In genomic region chr3:161409069-161409468, GRCh38 we compare ENCODE assay signal across 7 cellular contexts. TPM values are rescaled to one million over a fixed set of nuclear protein-coding genes. Genes with fewer than 3 reads are reported as not detected.
A peak's percentile ranks its signal among the peaks of the same experiment; 100 is the strongest.
DNase-seq lines count a peak whose midpoint lies in the region; ATAC-seq, FAIRE-seq and TF ChIP-seq lines count a peak whose summit lies in the region.

No MANE protein-coding gene starts in this region.

- H3K27me3 Mint-ChIP-seq in activated CD8-positive, alpha-beta T cell treated with anti-CD3 and anti-CD28 coated beads, Interleukin-2, amount 10 ng/mL, durations not matched to agents 7 days and 5 days (ENCODE audit: low read depth): peaks cover 53% of the 10 kb centered on the region
- peaks cover 3 to 11% of the 10 kb centered on the region in 2 donors for H3K27me3 Mint-ChIP-seq in stimulated activated naive B cell treated with anti-CD40 and anti-IgM and Interleukin-4, amounts not matched to agents 10 μg/mL and 1 μg/mL and 100 μg/mL, for 72 hours

- peaks cover 4% of the 10 kb centered on the region for H3K9me3 ChIP-seq in left ventricle myocardium inferior (replicated peaks)

- no peak overlapping the region for H3K4me3 Mint-ChIP-seq in activated CD8-positive, alpha-beta T cell treated with anti-CD3 and anti-CD28 coated beads, Interleukin-2, amount 10 ng/mL, durations not matched to agents 7 days and 5 days
- no peak overlapping the region for H3K4me3 Mint-ChIP-seq in stimulated activated effector memory CD8-positive, alpha-beta T cell treated with anti-CD3 and anti-CD28 coated beads, Interleukin-12 subunit alpha, Interleukin-12 subunit beta, amount 100 ng/mL, for 72 hours
- no peak overlapping the region for H3K4me3 Mint-ChIP-seq in stimulated activated naive B cell treated with anti-CD40 and anti-IgM and Interleukin-4, amounts not matched to agents 10 μg/mL and 1 μg/mL and 100 μg/mL, for 72 hours

- DNase-seq in H54 (ENCODE audit: insufficient read length, low spot score): no peak
- DNase-seq in NCI-H2227 (lab: John Stamatoyannopoulos, UW; ENCODE audit: unreplicated experiment): peak; percentile 34
- DNase-seq in activated CD8-positive, alpha-beta T cell treated with anti-CD3 and anti-CD28 coated beads, Interleukin-2, amount 10 ng/mL, durations not matched to agents 7 days and 5 days: peak; percentile 66
- no peak for DNase-seq in left ventricle myocardium inferior
- no peak for DNase-seq in stimulated activated effector memory CD8-positive, alpha-beta T cell treated with anti-CD3 and anti-CD28 coated beads, Interleukin-12 subunit alpha, Interleukin-12 subunit beta, amount 100 ng/mL, for 72 hours (ENCODE audit: low spot score in 2 of 2)
- no peak for DNase-seq in stimulated activated naive B cell treated with anti-CD40 and anti-IgM and Interleukin-4, amounts not matched to agents 10 μg/mL and 1 μg/mL and 100 μg/mL, for 72 hours

- no peak overlapping the region for H3K27ac Mint-ChIP-seq in activated CD8-positive, alpha-beta T cell treated with anti-CD3 and anti-CD28 coated beads, Interleukin-2, amount 10 ng/mL, durations not matched to agents 7 days and 5 days
- no peak overlapping the region for H3K27ac Mint-ChIP-seq in stimulated activated effector memory CD8-positive, alpha-beta T cell treated with anti-CD3 and anti-CD28 coated beads, Interleukin-12 subunit alpha, Interleukin-12 subunit beta, amount 100 ng/mL, for 72 hours
- no peak overlapping the region for H3K27ac Mint-ChIP-seq in stimulated activated naive B cell treated with anti-CD40 and anti-IgM and Interleukin-4, amounts not matched to agents 10 μg/mL and 1 μg/mL and 100 μg/mL, for 72 hours

- H3K4me1 ChIP-seq in left ventricle myocardium inferior: peaks cover 16% of the 10 kb centered on the region

- CTCF ChIA-PET in activated CD8-positive, alpha-beta T cell treated with anti-CD3 and anti-CD28 coated beads, Interleukin-2, amount 10 ng/mL, durations not matched to agents 7 days and 5 days (lab: Charles Lee): interaction anchor here (0.6 to 7.1 kb wide), 16 partner anchors 12 to 452 kb away, joined by 3 to 55 read pairs (median 4); partner anchors contain the start of gene SPTSSB

- no peaks in the 10 kb centered on the region for H3K9me3 Mint-ChIP-seq in activated CD8-positive, alpha-beta T cell treated with anti-CD3 and anti-CD28 coated beads, Interleukin-2, amount 10 ng/mL, durations not matched to agents 7 days and 5 days (ENCODE audit: insufficient read depth)
- H3K9me3 Mint-ChIP-seq in stimulated activated effector memory CD8-positive, alpha-beta T cell treated with anti-CD3 and anti-CD28 coated beads, Interleukin-12 subunit alpha, Interleukin-12 subunit beta, amount 100 ng/mL, for 72 hours: no peaks in the 10 kb centered on the region
- no peaks in the 10 kb centered on the region for H3K9me3 Mint-ChIP-seq in stimulated activated naive B cell treated with anti-CD40 and anti-IgM and Interleukin-4, amounts not matched to agents 10 μg/mL and 1 μg/mL and 100 μg/mL, for 72 hours

- peak; percentile 59 for TF ChIP-seq CTCF in left ventricle myocardium inferior (IDR thresholded peaks at IDR 0.05; ENCODE audit: borderline replicate concordance)

- no peak overlapping the region for H3K27ac ChIP-seq in left ventricle myocardium inferior (replicated peaks)

- intact Hi-C loops in left ventricle myocardium inferior (cut with micrococcal nuclease): no loop called here

- POLR2A ChIA-PET in activated CD8-positive, alpha-beta T cell treated with anti-CD3 and anti-CD28 coated beads, Interleukin-2, amount 10 ng/mL, durations not matched to agents 7 days and 5 days (lab: Charles Lee): no interaction called here

- peaks cover 25% of the 10 kb centered on the region for H3K4me1 Mint-ChIP-seq in activated CD8-positive, alpha-beta T cell treated with anti-CD3 and anti-CD28 coated beads, Interleukin-2, amount 10 ng/mL, durations not matched to agents 7 days and 5 days (ENCODE audit: low read depth)
- H3K4me1 Mint-ChIP-seq in stimulated activated effector memory CD8-positive, alpha-beta T cell treated with anti-CD3 and anti-CD28 coated beads, Interleukin-12 subunit alpha, Interleukin-12 subunit beta, amount 100 ng/mL, for 72 hours: peaks cover 14% of the 10 kb centered on the region
- H3K4me1 Mint-ChIP-seq in stimulated activated naive B cell treated with anti-CD40 and anti-IgM and Interleukin-4, amounts not matched to agents 10 μg/mL and 1 μg/mL and 100 μg/mL, for 72 hours: peaks cover 0 to 9% of the 10 kb centered on the region in 2 donors

- no peak for ATAC-seq in activated CD8-positive, alpha-beta T cell treated with anti-CD3 and anti-CD28 coated beads, Interleukin-2, amount 10 ng/mL, durations not matched to agents 7 days and 5 days
- ATAC-seq in stimulated activated effector memory CD8-positive, alpha-beta T cell treated with anti-CD3 and anti-CD28 coated beads, Interleukin-12 subunit alpha, Interleukin-12 subunit beta, amount 100 ng/mL, for 72 hours: peak; percentile 44
- ATAC-seq in stimulated activated naive B cell treated with anti-CD40 and anti-IgM and Interleukin-4, amounts not matched to agents 10 μg/mL and 1 μg/mL and 100 μg/mL, for 72 hours (replicated peaks): no peak

- H3K4me3 ChIP-seq in left ventricle myocardium inferior: no peak overlapping the region

- no peak for TF ChIP-seq POLR2A in H54 (IDR thresholded peaks at IDR 0.05; ENCODE audit: low read depth, low read length)

- FAIRE-seq in G401.6 (lab: Jason Lieb, UNC) (peak; percentile 53), H54 (lab: Jason Lieb, UNC) (peak; percentile 76)

- H3K36me3 ChIP-seq in left ventricle myocardium inferior: no peaks in the 10 kb centered on the region

- H3K36me3 Mint-ChIP-seq in activated CD8-positive, alpha-beta T cell treated with anti-CD3 and anti-CD28 coated beads, Interleukin-2, amount 10 ng/mL, durations not matched to agents 7 days and 5 days (ENCODE audit: low read depth): peaks cover 3% of the 10 kb centered on the region
- no peaks in the 10 kb centered on the region for H3K36me3 Mint-ChIP-seq in stimulated activated effector memory CD8-positive, alpha-beta T cell treated with anti-CD3 and anti-CD28 coated beads, Interleukin-12 subunit alpha, Interleukin-12 subunit beta, amount 100 ng/mL, for 72 hours
- no peaks in the 10 kb centered on the region for H3K36me3 Mint-ChIP-seq in stimulated activated naive B cell treated with anti-CD40 and anti-IgM and Interleukin-4, amounts not matched to agents 10 μg/mL and 1 μg/mL and 100 μg/mL, for 72 hours

- H3K27me3 ChIP-seq in left ventricle myocardium inferior (ENCODE audit: low read depth): no peaks in the 10 kb centered on the region

RNA-seq across cellular contexts. Expression of gene SPTSSB, which starts 37.8 kb away (rescaled TPM):
- not detected for total RNA-seq in activated CD8-positive, alpha-beta T cell treated with anti-CD3 and anti-CD28 coated beads, Interleukin-2, amount 10 ng/mL, durations not matched to agents 7 days and 5 days
- 0.25 TPM for total RNA-seq in left ventricle myocardium inferior

Comparison
In these comparisons a context has a peak if more than half of its experiments do, and no peak if none do; other contexts are left out.
1. DNase-seq: peak in NCI-H2227 (single experiment) and activated CD8-positive, alpha-beta T cell treated with anti-CD3 and anti-CD28 coated beads, Interleukin-2, amount 10 ng/mL, durations not matched to agents 7 days and 5 days (single experiment); none in H54 (single experiment), left ventricle myocardium inferior (single experiment), stimulated activated effector memory CD8-positive, alpha-beta T cell treated with anti-CD3 and anti-CD28 coated beads, Interleukin-12 subunit alpha, Interleukin-12 subunit beta, amount 100 ng/mL, for 72 hours (0 of 2) and stimulated activated naive B cell treated with anti-CD40 and anti-IgM and Interleukin-4, amounts not matched to agents 10 μg/mL and 1 μg/mL and 100 μg/mL, for 72 hours (single experiment).